13 cellular contexts compared by ENCODE assay signal in the genomic region with DNA sequence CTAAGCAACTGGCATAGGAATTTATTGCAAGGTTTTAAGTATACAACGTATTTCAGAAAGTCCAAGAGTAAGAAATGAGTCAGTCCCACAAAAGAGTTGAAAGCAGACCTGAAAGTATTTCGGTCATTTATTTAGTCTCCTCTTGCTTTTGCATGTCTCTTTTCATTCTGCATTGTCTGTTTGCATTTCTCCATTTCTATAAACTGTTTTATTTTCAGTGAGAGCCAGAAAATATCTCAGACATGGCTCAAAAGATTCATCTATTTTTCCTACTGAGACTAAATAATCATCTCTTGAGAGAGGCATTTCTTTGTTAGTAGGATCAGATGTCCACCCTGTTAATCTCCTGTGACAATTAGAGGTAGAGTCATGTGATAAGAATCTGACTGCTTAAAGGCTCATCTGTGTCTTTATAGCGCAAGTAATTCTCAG.
DNase-seq lines count a peak whose midpoint lies in the region; ATAC-seq and TF ChIP-seq lines count a peak whose summit lies in the region.
"Had no signal": no experiment of that assay in that cellular context is flagged by ENCODE, and none has a peak within 500 bp of the region (broad histone marks: within the 10 kb centered on the region; RNA-seq: fewer than 3 reads in every experiment).

No MANE protein-coding gene starts in this region.

- 54% methylated on average over 3 of the region's 3 CpGs for WGBS in right cardiac atrium

- DNase-seq in foreskin fibroblast (peak; percentile 36 to 63), natural killer cell (no peak), globus pallidus (ENCODE audit: low spot score) (no peak), right cardiac atrium (no peak)
- no peak for DNase-seq in stimulated activated naive CD4-positive, alpha-beta T cell (lab: John Stamatoyannopoulos, UW)
- DNase-seq: activated B cell treated with CpG ODN at 0.5 μM for 24 hours, DND-41, NCI-H446 treated with DMSO at 0.1 percent for 48 hours had no signal

- no peak for TF ChIP-seq CTCF in foreskin fibroblast (IDR thresholded peaks at IDR 0.05; ENCODE audit: low read depth, low read length)
- no peak for TF ChIP-seq CTCF in natural killer cell (IDR thresholded peaks at IDR 0.05)

- H3K4me3 ChIP-seq in foreskin fibroblast (ENCODE audit: low read depth in 1 of 2, low read length in 2 of 2) (no peak overlapping the region), right cardiac atrium (ENCODE audit: low read length) (no peak overlapping the region)
- H3K4me3 ChIP-seq: skin epidermis had no signal

- no peak overlapping the region for H3K27ac Mint-ChIP-seq in natural killer cell
- H3K27ac Mint-ChIP-seq: activated B cell treated with CpG ODN at 0.5 μM for 24 hours had no signal

- no peak overlapping the region for H3K4me3 Mint-ChIP-seq in natural killer cell
- H3K4me3 Mint-ChIP-seq: activated B cell treated with CpG ODN at 0.5 μM for 24 hours; central memory CD8-positive, alpha-beta T cell had no signal

- no peaks in the 10 kb centered on the region for H3K9me3 Mint-ChIP-seq in natural killer cell
- H3K9me3 Mint-ChIP-seq: activated B cell treated with CpG ODN at 0.5 μM for 24 hours had no signal

- H3K27me3 ChIP-seq in right cardiac atrium (ENCODE audit: control insufficient read depth, insufficient read depth), result no peaks in the 10 kb centered on the region

- H3K4me1 Mint-ChIP-seq in natural killer cell, result no peaks in the 10 kb centered on the region
- H3K4me1 Mint-ChIP-seq: activated B cell treated with CpG ODN at 0.5 μM for 24 hours; central memory CD8-positive, alpha-beta T cell had no signal

- H3K9me3 ChIP-seq in right cardiac atrium (ENCODE audit: control insufficient read depth, low read length), result no peaks in the 10 kb centered on the region

- peak; percentile 57 for ATAC-seq in GM18520 (IDR thresholded peaks at IDR 0.05; ENCODE audit: unreplicated experiment)
- peak; percentile 79 for ATAC-seq in GM21825 (IDR thresholded peaks at IDR 0.05; ENCODE audit: unreplicated experiment)
- ATAC-seq in HG03432 (IDR thresholded peaks at IDR 0.05; ENCODE audit: unreplicated experiment), result peak; percentile 87
- no peak for ATAC-seq in natural killer cell
- no peak for ATAC-seq in right cardiac atrium

- H3K36me3 Mint-ChIP-seq in natural killer cell, result no peaks in the 10 kb centered on the region

- no peak overlapping the region for H3K27ac ChIP-seq in right cardiac atrium (ENCODE audit: low read length)

- intact Hi-C loops in natural killer cell (cut with micrococcal nuclease), result no loop called here
- intact Hi-C loops in right cardiac atrium (cut with DNase I), result no loop called here

- H3K27me3 Mint-ChIP-seq in natural killer cell (ENCODE audit: low read depth in 2 of 2), result no peaks in the 10 kb centered on the region
- H3K27me3 Mint-ChIP-seq: activated B cell treated with CpG ODN at 0.5 μM for 24 hours; central memory CD8-positive, alpha-beta T cell had no signal

- no peaks in the 10 kb centered on the region for H3K4me1 ChIP-seq in right cardiac atrium (ENCODE audit: control insufficient read depth, insufficient read depth, low read length)

Comparison
In these comparisons a context has a peak if more than half of its experiments do, and no peak if none do; other contexts are left out.
1. ATAC-seq: peak in GM18520 (single experiment), GM21825 (single experiment) and HG03432 (single experiment); none in natural killer cell (0 of 3) and right cardiac atrium (0 of 2).
2. DNase-seq: peak in foreskin fibroblast (2 of 2); none in natural killer cell (single experiment), globus pallidus (single experiment), stimulated activated naive CD4-positive, alpha-beta T cell (0 of 6) and right cardiac atrium (0 of 3).